ENCODE assay signal across 21 cellular contexts in genomic region chr16:51621610-51622009, GRCh38.
"Had no signal": no experiment of that assay in that cellular context is flagged by ENCODE, and none has a peak within 500 bp of the region (broad histone marks: within the 10 kb centered on the region; RNA-seq: fewer than 3 reads in every experiment).

No MANE protein-coding gene starts in this region.

- H2AFZ ChIP-seq: neural progenitor cell had no signal

- H3K36me3 ChIP-seq: brain microvascular endothelial cell, gastrocnemius medialis, heart left ventricle, lower lobe of right lung, neural progenitor cell, suprapubic skin had no signal

- H3K27me3 ChIP-seq: brain microvascular endothelial cell, gastrocnemius medialis, heart left ventricle, neural progenitor cell, suprapubic skin had no signal

- H3K36me3 Mint-ChIP-seq: immature natural killer cell, neural progenitor cell had no signal

- H3K4me1 ChIP-seq: gastrocnemius medialis, heart left ventricle, lower lobe of right lung, psoas muscle, suprapubic skin had no signal

- H3K27me3 Mint-ChIP-seq: activated CD4-positive, alpha-beta T cell treated with anti-CD3 and anti-CD28 coated beads, Interleukin-2, amount 10 ng/mL, durations not matched to agents 24 days and 14 days; stimulated activated naive CD8-positive, alpha-beta T cell treated with anti-CD3 and anti-CD28 coated beads, Interleukin-15, Interleukin-2, amounts not matched to agents 100 ng/mL and 50 ng/mL, for 24 hours had no signal

- H3K27ac ChIP-seq: brain microvascular endothelial cell, gastrocnemius medialis, heart left ventricle, lower lobe of right lung, neural progenitor cell, psoas muscle, suprapubic skin had no signal

- H3K27ac Mint-ChIP-seq: activated CD4-positive, alpha-beta T cell treated with anti-CD3 and anti-CD28 coated beads, Interleukin-2, amount 10 ng/mL, durations not matched to agents 24 days and 14 days; activated CD8-positive, alpha-beta T cell treated with anti-CD3 and anti-CD28 coated beads, Interleukin-2, amount 10 ng/mL, durations not matched to agents 7 days and 5 days; immature natural killer cell; neural progenitor cell; stimulated activated naive CD8-positive, alpha-beta T cell treated with anti-CD3 and anti-CD28 coated beads, Interleukin-15, Interleukin-2, amounts not matched to agents 100 ng/mL and 50 ng/mL, for 24 hours; T-helper 1 cell treated with Interleukin-12 subunit alpha and Interleukin-12 subunit beta and Interleukin-4 antibody, amounts not matched to agents 30 μg/mL and 1 μg/mL, for 36 hours had no signal

- H3K9me3 ChIP-seq: gastrocnemius medialis, lower lobe of right lung, psoas muscle, suprapubic skin had no signal

- H3K9ac ChIP-seq: neural progenitor cell had no signal

- H3K4me2 ChIP-seq: neural progenitor cell had no signal

- H3K4me1 Mint-ChIP-seq: activated CD4-positive, alpha-beta T cell treated with anti-CD3 and anti-CD28 coated beads, Interleukin-2, amount 10 ng/mL, durations not matched to agents 24 days and 14 days; immature natural killer cell had no signal

- H3K4me3 ChIP-seq: gastrocnemius medialis, heart left ventricle, lower lobe of right lung, neural progenitor cell, psoas muscle, suprapubic skin had no signal

- DNase-seq: activated CD4-positive, alpha-beta T cell treated with anti-CD3 and anti-CD28 coated beads, Interleukin-2, amount 10 ng/mL, durations not matched to agents 24 days and 14 days; activated CD4-positive, CD25-positive, alpha-beta regulatory T cell; activated CD8-positive, alpha-beta memory T cell treated with anti-CD3 and anti-CD28 coated beads, Interleukin-2, amount 50 U/mL, for 4 hours; activated CD8-positive, alpha-beta T cell treated with anti-CD3 and anti-CD28 coated beads, Interleukin-2, amount 10 ng/mL, durations not matched to agents 7 days and 5 days; activated effector memory CD4-positive, alpha-beta T cell treated with anti-CD3 and anti-CD28 coated beads, Interleukin-2, amount 50 U/mL, for 16 hours; activated T-cell treated with anti-CD3 and anti-CD28 coated beads, Interleukin-2, amount 50 U/mL, for 48 hours; amniotic stem cell; brain microvascular endothelial cell; cortex of kidney; effector CD4-positive, alpha-beta T cell; gastrocnemius medialis; heart left ventricle; immature natural killer cell; lower lobe of right lung; psoas muscle; trophoblast cell had no signal

- H3K4me3 Mint-ChIP-seq: activated CD4-positive, alpha-beta T cell treated with anti-CD3 and anti-CD28 coated beads, Interleukin-2, amount 10 ng/mL, durations not matched to agents 24 days and 14 days; activated CD8-positive, alpha-beta T cell treated with anti-CD3 and anti-CD28 coated beads, Interleukin-2, amount 10 ng/mL, durations not matched to agents 7 days and 5 days; immature natural killer cell; neural progenitor cell; stimulated activated naive CD8-positive, alpha-beta T cell treated with anti-CD3 and anti-CD28 coated beads, Interleukin-15, Interleukin-2, amounts not matched to agents 100 ng/mL and 50 ng/mL, for 24 hours; T-helper 1 cell treated with Interleukin-12 subunit alpha and Interleukin-12 subunit beta and Interleukin-4 antibody, amounts not matched to agents 30 μg/mL and 1 μg/mL, for 36 hours had no signal

- ATAC-seq: activated CD8-positive, alpha-beta T cell treated with anti-CD3 and anti-CD28 coated beads, Interleukin-2, amount 10 ng/mL, durations not matched to agents 7 days and 5 days; gastrocnemius medialis; heart left ventricle; lower lobe of right lung; psoas muscle; sciatic nerve had no signal
